10 cellular contexts compared by ENCODE assay signal in the genomic region with DNA sequence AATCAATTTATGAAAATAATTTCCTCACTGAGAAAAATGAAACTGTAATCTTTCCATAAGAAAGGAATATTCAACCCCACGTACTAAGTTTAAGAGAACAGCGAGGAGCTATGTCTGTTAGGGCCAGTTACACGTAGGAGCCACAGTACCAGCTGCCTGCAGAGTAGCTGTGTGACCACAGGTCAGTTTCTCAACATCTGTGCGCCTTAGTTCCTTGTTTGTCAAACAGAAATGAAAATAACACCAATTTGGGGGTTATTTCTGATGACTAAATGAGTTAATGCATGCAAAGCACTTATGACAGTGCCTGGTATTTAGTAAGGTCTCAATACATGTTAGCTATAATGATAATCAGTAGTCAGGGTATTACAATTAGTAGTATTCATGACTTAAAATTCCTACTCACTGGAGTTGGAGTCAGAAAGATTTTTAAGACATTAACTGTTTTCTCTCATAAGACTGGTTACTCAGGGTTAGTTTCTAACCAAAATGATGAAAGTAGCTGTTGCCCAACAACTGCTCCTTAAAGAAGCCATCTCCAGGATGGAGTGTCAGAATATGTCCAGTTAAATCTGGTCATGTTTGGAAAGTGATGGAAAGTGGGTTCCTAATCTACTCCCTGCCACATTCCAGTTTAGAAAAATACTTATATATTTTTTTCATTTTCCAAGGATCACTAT.
DNase-seq lines count a peak whose midpoint lies in the region; ATAC-seq and TF ChIP-seq lines count a peak whose summit lies in the region.
"Had no signal": no experiment of that assay in that cellular context is flagged by ENCODE, and none has a peak within 500 bp of the region (broad histone marks: within the 10 kb centered on the region; RNA-seq: fewer than 3 reads in every experiment).

No MANE protein-coding gene starts in this region.

- no peaks in the 10 kb centered on the region for H3K27me3 ChIP-seq in colonic mucosa
- H3K27me3 ChIP-seq in CD4-positive, alpha-beta memory T cell (ENCODE audit: insufficient read depth, low read length), result no peaks in the 10 kb centered on the region

- peak; percentile 78 for DNase-seq in GF-D8 (lab: John Stamatoyannopoulos, UW)
- DNase-seq in GM20000 (ENCODE audit: low spot score), result peak; percentile 53
- DNase-seq in colonic mucosa, result no peak
- DNase-seq in CD4-positive, alpha-beta memory T cell, result no peak
- DNase-seq in activated CD4-positive, alpha-beta T cell treated with anti-CD3 and anti-CD28 coated beads for 1 hour, result no peak
- DNase-seq in stimulated activated CD8-positive, alpha-beta memory T cell treated with anti-CD3 and anti-CD28 coated beads, Interleukin-4, amount 100 ng/mL, for 48 hours, result no peak
- no peak for DNase-seq in DMS79 treated with DMSO at 0.1 percent for 48 hours (lab: John Stamatoyannopoulos, UW)
- DNase-seq: IMR-90 had no signal

- intact Hi-C loops in colonic mucosa (cut with DNase I), result loop anchor here (10.0 kb wide), 1 partner anchor 158 kb away; no protein-coding TSS in a partner anchor
- intact Hi-C loops in CD4-positive, alpha-beta memory T cell (cut with micrococcal nuclease), result no loop called here

- TF ChIP-seq CTCF in GM20000 (IDR thresholded peaks at IDR 0.05; ENCODE audit: extremely low read depth, missing control alignments), result no peak
- no peak for TF ChIP-seq CTCF in colonic mucosa (IDR thresholded peaks at IDR 0.05)

- H3K27ac Mint-ChIP-seq in CD4-positive, alpha-beta memory T cell, result no peak overlapping the region

- H3K9ac ChIP-seq in colonic mucosa (ENCODE audit: low read depth in 2 of 2, low read length in 2 of 2), result no peak overlapping the region

- no peaks in the 10 kb centered on the region for H3K36me3 Mint-ChIP-seq in CD4-positive, alpha-beta memory T cell
- H3K36me3 Mint-ChIP-seq: brain had no signal

- peaks cover 5 to 6% of the 10 kb centered on the region in 2 donors for H3K27me3 Mint-ChIP-seq in CD4-positive, alpha-beta memory T cell
- H3K27me3 Mint-ChIP-seq: brain had no signal

- H3K27ac ChIP-seq in colonic mucosa, result peak overlapping the region; percentile 36
- H3K27ac ChIP-seq in CD4-positive, alpha-beta memory T cell (ENCODE audit: low read depth, low read length), result no peak overlapping the region

- CTCF ChIA-PET in CD4-positive, alpha-beta memory T cell (lab: Charles Lee; ENCODE audit: partially characterized antibody), result interaction anchor here (0.7 to 3.6 kb wide), 3 partner anchors 39 to 249 kb away, joined by 3 to 12 read pairs (median 3); no protein-coding TSS in a partner anchor

- H3K4me1 ChIP-seq in colonic mucosa, result peaks cover 14% of the 10 kb centered on the region
- H3K4me1 ChIP-seq in CD4-positive, alpha-beta memory T cell (ENCODE audit: insufficient read depth, low read length), result peaks cover 3% of the 10 kb centered on the region

- no peak overlapping the region for H3K4me3 ChIP-seq in colonic mucosa
- no peak overlapping the region for H3K4me3 ChIP-seq in CD4-positive, alpha-beta memory T cell (ENCODE audit: low read length in 2 of 2)

- H3K36me3 ChIP-seq in colonic mucosa, result no peaks in the 10 kb centered on the region
- no peaks in the 10 kb centered on the region for H3K36me3 ChIP-seq in CD4-positive, alpha-beta memory T cell (ENCODE audit: insufficient read depth, low read length)

- H3K4me1 Mint-ChIP-seq in CD4-positive, alpha-beta memory T cell, result peaks cover 0 to 11% (median 6%) of the 10 kb centered on the region in 4 donors

- peak; percentile 67 for ATAC-seq in HG03196 (IDR thresholded peaks at IDR 0.05; ENCODE audit: unreplicated experiment)

- H3K9me3 Mint-ChIP-seq in CD4-positive, alpha-beta memory T cell, result no peaks in the 10 kb centered on the region

- H3K4me3 Mint-ChIP-seq in CD4-positive, alpha-beta memory T cell, result no peak overlapping the region
- H3K4me3 Mint-ChIP-seq: brain had no signal

- no peaks in the 10 kb centered on the region for H3K9me3 ChIP-seq in colonic mucosa
- no peaks in the 10 kb centered on the region for H3K9me3 ChIP-seq in CD4-positive, alpha-beta memory T cell (ENCODE audit: control insufficient read depth in 1 of 2, low read length in 2 of 2)

- POLR2A ChIA-PET in CD4-positive, alpha-beta memory T cell (lab: Charles Lee; ENCODE audit: partially characterized antibody), result no interaction called here

Comparison
In these comparisons a context has a peak if more than half of its experiments do, and no peak if none do; other contexts are left out.
1. DNase-seq: peak in GF-D8 (single experiment) and GM20000 (single experiment); none in colonic mucosa (single experiment), CD4-positive, alpha-beta memory T cell (0 of 5), activated CD4-positive, alpha-beta T cell treated with anti-CD3 and anti-CD28 coated beads for 1 hour (single experiment), stimulated activated CD8-positive, alpha-beta memory T cell treated with anti-CD3 and anti-CD28 coated beads, Interleukin-4, amount 100 ng/mL, for 48 hours (single experiment) and DMS79 treated with DMSO at 0.1 percent for 48 hours (single experiment).